In the genomic region with DNA sequence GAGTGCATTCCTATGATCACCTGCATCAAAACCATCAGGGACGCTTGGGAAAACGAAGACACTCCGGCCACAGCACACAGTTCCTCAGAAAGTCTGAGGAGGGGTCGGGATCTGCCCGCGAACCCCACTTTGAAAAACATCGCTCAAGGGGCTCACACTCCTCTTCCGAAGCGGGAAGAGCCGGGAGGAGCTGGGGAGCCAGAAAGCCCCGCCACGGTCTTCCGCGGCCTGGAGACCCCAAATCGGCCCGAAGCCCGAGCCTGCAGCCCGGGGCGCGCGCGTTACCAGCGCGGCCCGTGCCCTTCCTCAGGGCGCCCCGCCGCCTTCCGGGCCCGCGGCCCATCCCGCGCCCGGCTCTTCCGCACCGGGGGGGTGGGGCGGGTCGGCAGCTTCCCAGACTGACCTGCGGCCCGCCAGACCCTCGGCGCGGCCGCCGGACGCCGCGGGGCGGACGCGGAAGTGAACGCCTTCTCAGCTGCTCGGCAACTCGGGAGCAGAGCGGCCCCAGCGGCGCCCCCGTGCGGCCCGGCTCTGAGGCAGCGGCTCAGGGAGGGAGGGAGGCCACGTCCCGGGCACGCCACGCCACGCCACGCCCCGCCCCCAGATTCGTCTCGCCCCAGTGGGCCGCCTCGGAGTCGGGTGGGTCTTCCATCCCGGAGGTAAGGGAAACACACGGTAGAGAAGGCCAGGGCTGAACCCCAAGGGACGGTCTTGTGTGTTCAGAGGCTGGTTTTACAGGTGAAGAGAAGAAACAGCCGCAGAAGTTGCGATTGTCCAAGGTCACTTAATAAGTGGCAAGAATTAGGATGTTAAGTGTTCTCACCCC, we compare ENCODE assay signal across 8 cellular contexts. TPM values are rescaled to one million over a fixed set of nuclear protein-coding genes. Genes with fewer than 3 reads are reported as not detected.
DNase-seq lines count a peak whose midpoint lies in the region; ATAC-seq and TF ChIP-seq lines count a peak whose summit lies in the region.

A gene (minus strand): TSS at position 461 of the 826 bp plus-strand sequence. CDS start 3,052 bp downstream, outside the sequence.

- no peak within 1 kb of the TSS for H2BK12ac ChIP-seq in H9 (ENCODE audit: insufficient read length, low read depth, low read length)

- no peak within 1 kb of the TSS for H3K4ac ChIP-seq in H9 (ENCODE audit: low read depth, low read length)

- H3K4me1 Mint-ChIP-seq in H9 (peaks cover 11 to 13% of the 10 kb centered on the region in 2 experiments), neural progenitor cell (peaks cover 12% of the 10 kb centered on the region)

- H3K27me3 ChIP-seq in H9 (ENCODE audit: insufficient read depth, low read length): no peaks in the 10 kb centered on the region
- H3K27me3 ChIP-seq in SJCRH30: no peaks in the 10 kb centered on the region
- peaks cover 29% of the 10 kb centered on the region for H3K27me3 ChIP-seq in foreskin keratinocyte
- H3K27me3 ChIP-seq in neural progenitor cell: peaks cover 14% of the 10 kb centered on the region

- H4K5ac ChIP-seq in H9 (ENCODE audit: insufficient read length, low read depth, low read length): no peak within 1 kb of the TSS

- no peak within 1 kb of the TSS for H2BK120ac ChIP-seq in H9 (ENCODE audit: low read depth, low read length, poor library complexity, severe bottlenecking)

- whole genome bisulfite sequencing in H9 (ENCODE audit: extremely low coverage, insufficient read length, low lambda C conversion rate): no CpG with 5 or more reads among the region's 78 CpGs

- no peaks in the 10 kb centered on the region for H3K9me3 Mint-ChIP-seq in H9
- peaks cover 2% of the 10 kb centered on the region for H3K9me3 Mint-ChIP-seq in neural progenitor cell

- DNase-seq in GF-D8 (lab: John Stamatoyannopoulos, UW) (peak; percentile 68), H9 (peak; percentile 88), M059J (ENCODE audit: low read depth) (peak; percentile 81), SJCRH30 (peak; percentile 92 to 93), foreskin keratinocyte (peak in 1 of 2 donors; percentile 44), neural progenitor cell (ENCODE audit: low spot score) (peak; percentile 93), stromal cell of bone marrow (ENCODE audit: low read depth) (peak; percentile 67)
- DNase-seq in activated gamma-delta T cell treated with anti-CD3 and anti-CD28 coated beads, Interleukin-2, amount 50 U/mL, for 16 hours (ENCODE audit: low read depth): peak; percentile 92

- no peak within 1 kb of the TSS for H2BK20ac ChIP-seq in H9 (ENCODE audit: low read depth, low read length, poor library complexity, severe bottlenecking)

- no peaks in the 10 kb centered on the region for H3K79me1 ChIP-seq in H9 (ENCODE audit: insufficient read depth, low read depth, low read length, poor library complexity, severe bottlenecking)

- H3K36me3 Mint-ChIP-seq in H9 (ENCODE audit: insufficient read depth in 1 of 3, low read depth in 3 of 3) (no peaks in the 10 kb centered on the region; a peak in 2 of 7 replicates), neural progenitor cell (peaks cover 2% of the 10 kb centered on the region)

- H3F3A ChIP-seq in neural progenitor cell (ENCODE audit: low read depth): no peaks in the 10 kb centered on the region

- H3K4me3 Mint-ChIP-seq in H9 (peak within 1 kb of the TSS; percentile 82 to 84), neural progenitor cell (peak within 1 kb of the TSS; percentile 92)

- H3K79me2 ChIP-seq in H9 (ENCODE audit: insufficient read depth, low read length) (no peaks in the 10 kb centered on the region), neural progenitor cell (ENCODE audit: low read depth) (peaks cover 6% of the 10 kb centered on the region)

- H3K9me3 ChIP-seq in H9 (ENCODE audit: control insufficient read depth, low read depth, low read length): no peaks in the 10 kb centered on the region
- no peaks in the 10 kb centered on the region for H3K9me3 ChIP-seq in SJCRH30 (replicated peaks)
- no peaks in the 10 kb centered on the region for H3K9me3 ChIP-seq in neural progenitor cell (ENCODE audit: low read depth)

- H3K4me1 ChIP-seq in H9 (ENCODE audit: insufficient read depth, low read length): no peaks in the 10 kb centered on the region; the same call in 1 of the 2 replicates
- no peaks in the 10 kb centered on the region for H3K4me1 ChIP-seq in SJCRH30
- H3K4me1 ChIP-seq in foreskin keratinocyte: no peaks in the 10 kb centered on the region
- H3K4me1 ChIP-seq in neural progenitor cell: peaks cover 5% of the 10 kb centered on the region

- peak within 1 kb of the TSS; percentile 75 for H3K4me3 ChIP-seq in SJCRH30
- peak within 1 kb of the TSS; percentile 77 for H3K4me3 ChIP-seq in neural progenitor cell

- H4K20me1 ChIP-seq in H9 (ENCODE audit: control insufficient read depth, insufficient read depth, insufficient read length): no peaks in the 10 kb centered on the region
- H4K20me1 ChIP-seq in neural progenitor cell (ENCODE audit: low read depth): no peaks in the 10 kb centered on the region

- peaks cover 5% of the 10 kb centered on the region for H3K23me2 ChIP-seq in H9 (ENCODE audit: insufficient read length, low read depth, low read length, poor library complexity, severe bottlenecking)

- peak within 1 kb of the TSS; percentile 66 for H3K14ac ChIP-seq in H9 (ENCODE audit: insufficient read depth, low read length)

- no peak within 1 kb of the TSS for H2AK5ac ChIP-seq in H9 (ENCODE audit: insufficient read length, low read length)

- H3K18ac ChIP-seq in H9 (ENCODE audit: insufficient read length, low read depth, low read length): peak within 1 kb of the TSS; percentile 63

- H3K4me2 ChIP-seq in H9 (ENCODE audit: insufficient read depth, insufficient read length, low read length) (peak within 1 kb of the TSS; percentile 83), neural progenitor cell (peak within 1 kb of the TSS; percentile 93)

- H3K9ac ChIP-seq in H9 (ENCODE audit: extremely low read depth, insufficient read length, low read length) (peak within 1 kb of the TSS; percentile 73), neural progenitor cell (peak within 1 kb of the TSS; percentile 63)

- H4K8ac ChIP-seq in H9 (replicated peaks; ENCODE audit: insufficient read length, low read depth, low read length): no peak within 1 kb of the TSS

- H3K27me3 Mint-ChIP-seq in H9 (ENCODE audit: low read depth) (no peaks in the 10 kb centered on the region), neural progenitor cell (ENCODE audit: insufficient read depth, low read depth) (no peaks in the 10 kb centered on the region)

- H2BK15ac ChIP-seq in H9 (ENCODE audit: low read depth, low read length): no peak within 1 kb of the TSS

- no peak within 1 kb of the TSS for H3T11ph ChIP-seq in H9 (ENCODE audit: low read length)

- H3K56ac ChIP-seq in H9 (ENCODE audit: insufficient read length, low read depth, low read length): no peak within 1 kb of the TSS

- no peak within 1 kb of the TSS for H3K23ac ChIP-seq in H9 (ENCODE audit: insufficient read length, low read depth, low read length)

- no peak within 1 kb of the TSS for H2BK5ac ChIP-seq in H9 (ENCODE audit: insufficient read length, low read length)

- peak; percentile 87 for TF ChIP-seq CTCF in H9 (conservative IDR thresholded peaks at IDR 0.05)
- peak; percentile 91 for TF ChIP-seq CTCF in foreskin keratinocyte (conservative IDR thresholded peaks at IDR 0.05)
- peak; percentile 83 for TF ChIP-seq CTCF in neural progenitor cell (IDR thresholded peaks at IDR 0.05)

- H3K27ac ChIP-seq in H9 (ENCODE audit: insufficient read length, low read depth, low read length): no peak within 1 kb of the TSS
- H3K27ac ChIP-seq in SJCRH30: peak within 1 kb of the TSS; percentile 79
- H3K27ac ChIP-seq in foreskin keratinocyte: peak within 1 kb of the TSS; percentile 66
- H3K27ac ChIP-seq in neural progenitor cell: no peak within 1 kb of the TSS

- peak; percentile 96 for ATAC-seq in foreskin keratinocyte

- no peaks in the 10 kb centered on the region for H3K36me3 ChIP-seq in SJCRH30
- H3K36me3 ChIP-seq in neural progenitor cell: no peaks in the 10 kb centered on the region

- peak within 1 kb of the TSS; percentile 42 for H2AFZ ChIP-seq in H9 (ENCODE audit: low read length)
- H2AFZ ChIP-seq in neural progenitor cell (replicated peaks): peak within 1 kb of the TSS; percentile 86

- no peak within 1 kb of the TSS for H4K91ac ChIP-seq in H9 (ENCODE audit: insufficient read length, low read depth, low read length)

- H3K27ac Mint-ChIP-seq in H9: peak within 1 kb of the TSS in 1 of 3 experiments; percentile 72; a peak in 3 of 7 replicates
- H3K27ac Mint-ChIP-seq in neural progenitor cell: peak within 1 kb of the TSS; percentile 66

RNA-seq across cellular contexts. Expression of the gene that starts here (rescaled TPM):
- total RNA-seq in H9 (2021) (3.4 and 4.9 TPM in 2 replicates), foreskin keratinocyte (14.9 TPM in 2 replicates), neural progenitor cell (ENCODE audit: low replicate concordance) (9.5 and 15.0 TPM in 2 replicates)
- 10.7 and 15.2 TPM in 2 replicates for total RNA-seq in M059J (2014; rRNA removed; shearing (Covaris generic))
- total RNA-seq in SJCRH30 (2014; rRNA removed; shearing (Covaris generic)): 8.2 and 9.0 TPM in 2 replicates
- 6.1 and 7.4 TPM in 2 replicates for polyA plus RNA-seq in foreskin keratinocyte

Comparison
In these comparisons a context has a peak if more than half of its experiments do, and no peak if none do; other contexts are left out.
1. H3K27ac ChIP-seq: peak in SJCRH30 (single experiment) and foreskin keratinocyte (single experiment); none in H9 (single experiment) and neural progenitor cell (single experiment).
2. Peak in every context shown above with its lines, with median percentiles within 50 percentile points of each other: CTCF ChIP-seq.